ENCODE assay signal across 8 cellular contexts in the genomic region with DNA sequence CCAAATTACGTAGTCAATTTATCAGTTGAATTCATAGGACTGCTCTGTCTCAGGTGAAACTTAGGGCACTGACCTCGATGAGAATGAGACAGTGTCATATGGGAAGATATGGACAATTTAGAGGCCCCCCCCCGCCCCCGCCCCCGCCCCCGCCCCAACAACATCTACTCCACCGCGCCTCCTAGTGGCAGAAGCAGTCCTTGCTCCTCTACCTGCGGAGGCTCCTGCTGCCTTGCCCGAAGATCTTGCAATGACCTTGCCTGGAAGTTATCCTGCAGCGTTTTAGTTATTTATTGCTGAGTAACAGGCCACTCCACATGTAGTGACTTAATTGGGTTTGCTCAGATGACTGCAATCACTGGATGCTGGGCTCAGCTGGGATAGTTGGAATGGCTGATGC. TPM values are rescaled to one million over a fixed set of nuclear protein-coding genes. Genes with fewer than 3 reads are reported as not detected.
DNase-seq lines count a peak whose midpoint lies in the region; ATAC-seq, FAIRE-seq and TF ChIP-seq lines count a peak whose summit lies in the region.
"Had no signal": no experiment of that assay in that cellular context is flagged by ENCODE, and none has a peak within 500 bp of the region (broad histone marks: within the 10 kb centered on the region; RNA-seq: fewer than 3 reads in every experiment).

No MANE protein-coding gene starts in this region.

- BruUV-seq in HepG2 (replicated peaks; lab: Mats Ljungman, UMichigan): no TSS peak

- H3K9me3 ChIP-seq in SK-N-SH (no peaks in the 10 kb centered on the region), HepG2 (ENCODE audit: low read length) (no peaks in the 10 kb centered on the region)

- CTCF ChIA-PET in SK-N-SH (lab: Yijun Ruan, JAX) (interaction anchor here (0.6 to 4.8 kb wide), 26 partner anchors 8 to 222 kb away, joined by 3 to 45 read pairs (median 4); partner anchors contain the start of gene SERPINH1), HepG2 (lab: Yijun Ruan, JAX; ENCODE audit: low intra/inter-chr PET ratio, low total read pairs) (interaction anchor here (1.7 to 2.8 kb wide), 2 partner anchors 30 kb away, joined by 13 to 16 read pairs; no protein-coding TSS in a partner anchor)

- in situ Hi-C loops in astrocyte of the cerebellum (cut with HindIII; ENCODE audit: low sequenced_read_pairs): no loop called here
- in situ Hi-C loops in HepG2 (cut with HindIII; ENCODE audit: extremely low pct_ligation_motif_present, low pct_unique_long_range_greater_than_20kb): loop anchor here (5.0 kb wide), 1 partner anchor 35 kb away; no protein-coding TSS in a partner anchor

- peak; percentile 34 for TF ChIP-seq RAD21 in SK-N-SH (IDR thresholded peaks at IDR 0.05; ENCODE audit: low read length)
- TF ChIP-seq RAD21 in HepG2 (CRISPR knock-in tag; IDR thresholded peaks at IDR 0.05): no peak

- H3K4me2 ChIP-seq in SK-N-SH: no peak overlapping the region
- no peak overlapping the region for H3K4me2 ChIP-seq in HepG2 (ENCODE audit: low read depth, low read length)

- no peaks in the 10 kb centered on the region for H3F3A ChIP-seq in SK-N-SH (replicated peaks; ENCODE audit: insufficient read depth)

- TF ChIP-seq EP300 in SK-N-SH (IDR thresholded peaks at IDR 0.05; ENCODE audit: borderline replicate concordance in 1 of 2, low read depth in 1 of 2, low read length in 1 of 2) (no peak), HepG2 (IDR thresholded peaks at IDR 0.05; ENCODE audit: low read depth in 2 of 2, low read length in 2 of 2) (no peak), HepG2 (CRISPR knock-in tag; IDR thresholded peaks at IDR 0.05; ENCODE audit: borderline replicate concordance) (no peak)

- intact Hi-C loops in HepG2 (cut with micrococcal nuclease; ENCODE audit: unreplicated experiment): loop anchor here (1.0 kb wide), 1 partner anchor 30 kb away; no protein-coding TSS in a partner anchor

- no peaks in the 10 kb centered on the region for H4K20me1 ChIP-seq in SK-N-SH (ENCODE audit: insufficient read depth)
- no peaks in the 10 kb centered on the region for H4K20me1 ChIP-seq in HepG2 (ENCODE audit: insufficient read depth, low read length)

- H3K4me3 ChIP-seq in GM12875 (ENCODE audit: low read depth, low read length): no peak overlapping the region
- H3K4me3 ChIP-seq in SK-N-SH (ENCODE audit: low read depth in 2 of 2, low read length in 1 of 2): no peak overlapping the region
- H3K4me3 ChIP-seq in astrocyte of the cerebellum (ENCODE audit: low read depth, low read length): no peak overlapping the region
- no peak overlapping the region for H3K4me3 ChIP-seq in HepG2 (replicated peaks in 1 of 3; ENCODE audit: insufficient read depth in 1 of 3, low read depth in 2 of 3, low read length in 3 of 3)
- H3K4me3 ChIP-seq: skin epidermis had no signal

- no peaks in the 10 kb centered on the region for H3K27me3 ChIP-seq in SK-N-SH (ENCODE audit: insufficient read depth)
- peaks cover 0 to 4% of the 10 kb centered on the region in 2 experiments; a peak in 1 of 5 replicates for H3K27me3 ChIP-seq in HepG2 (ENCODE audit: control insufficient read depth in 1 of 2, insufficient read depth in 2 of 2, low read length in 2 of 2)

- H3K9ac ChIP-seq in SK-N-SH (no peak overlapping the region), HepG2 (ENCODE audit: insufficient read depth, low read depth, low read length) (no peak overlapping the region)

- peaks cover under 1 to 7% of the 10 kb centered on the region in 2 experiments; a peak in 2 of 4 replicates for H3K4me1 ChIP-seq in SK-N-SH (ENCODE audit: control insufficient read depth in 1 of 2, insufficient read depth in 2 of 2, low read depth in 1 of 2, low read length in 1 of 2)
- H3K4me1 ChIP-seq in HepG2 (ENCODE audit: insufficient read depth, low read length): peaks cover 7% of the 10 kb centered on the region; the same call in 1 of the 2 replicates

- no peak overlapping the region for H2AFZ ChIP-seq in SK-N-SH (ENCODE audit: low read depth)
- no peak overlapping the region for H2AFZ ChIP-seq in HepG2 (ENCODE audit: low read length)

- ATAC-seq in HepG2: peak; percentile 32
- no peak for ATAC-seq in HG02759 (IDR thresholded peaks at IDR 0.05; ENCODE audit: unreplicated experiment)

- 16% methylated on average over 11 of the region's 11 CpGs for WGBS in SK-N-SH (ENCODE audit: low lambda C conversion rate)
- WGBS in HepG2 (ENCODE audit: low lambda C conversion rate): 14% methylated on average over 11 of the region's 11 CpGs

- no peaks in the 10 kb centered on the region for H3K79me2 ChIP-seq in SK-N-SH (ENCODE audit: insufficient read depth)
- H3K79me2 ChIP-seq in HepG2 (ENCODE audit: insufficient read depth, low read length): no peaks in the 10 kb centered on the region

- DNase-seq in SK-N-SH: peak; percentile 84
- no peak for DNase-seq in astrocyte of the cerebellum (ENCODE audit: low read depth)
- no peak for DNase-seq in HepG2 (ENCODE audit: low spot score)
- peak; percentile 62 for DNase-seq in superior temporal gyrus (ENCODE audit: extremely low spot score)
- DNase-seq in NCI-H1694 (lab: John Stamatoyannopoulos, UW): no peak

- FAIRE-seq in HepG2 (lab: Jason Lieb, UNC): no peak

- no peak for TF ChIP-seq POLR2A in HepG2 (IDR thresholded peaks at IDR 0.05; ENCODE audit: insufficient read depth in 1 of 2, low read depth in 2 of 2, low read length in 2 of 2)

- TF ChIP-seq CTCF in GM12875 (IDR thresholded peaks at IDR 0.05; ENCODE audit: borderline replicate concordance, insufficient read depth, low read depth, low read length) (peak; percentile 49; the same call in 1 of the 2 replicates), SK-N-SH (IDR thresholded peaks at IDR 0.05) (peak; percentile 59), astrocyte of the cerebellum (IDR thresholded peaks at IDR 0.05; ENCODE audit: low read depth, low read length, missing control alignments) (peak; percentile 50), HepG2 (CRISPR knock-in tag; IDR thresholded peaks at IDR 0.05) (peak; percentile 65)

- peaks cover 6 to 20% of the 10 kb centered on the region in 2 experiments for H3K36me3 ChIP-seq in SK-N-SH (replicated peaks in 1 of 2; ENCODE audit: control insufficient read depth in 1 of 2, insufficient read depth in 2 of 2, low read length in 1 of 2)
- H3K36me3 ChIP-seq in HepG2 (replicated peaks in 1 of 2; ENCODE audit: control insufficient read depth in 1 of 2, insufficient read depth in 2 of 2, low read length in 2 of 2): peaks cover 1 to 3% of the 10 kb centered on the region in 2 experiments; a peak in 2 of 5 replicates

- no peaks in the 10 kb centered on the region for H3K9me2 ChIP-seq in SK-N-SH

- POLR2A ChIA-PET in SK-N-SH (lab: Yijun Ruan, JAX): interaction anchor here (0.6 to 4.3 kb wide), 5 partner anchors 16 to 90 kb away, joined by 3 to 21 read pairs (median 3); partner anchors contain the start of gene SERPINH1
- POLR2A ChIA-PET in HepG2 (lab: Yijun Ruan, JAX): interaction anchor here (1.0 to 1.9 kb wide), 2 partner anchors 11 to 15 kb away, joined by 3 to 5 read pairs; partner anchors contain the start of gene SERPINH1

- peak overlapping the region in 1 of 2 experiments; percentile 23; a peak in 1 of 4 replicates for H3K27ac ChIP-seq in SK-N-SH (ENCODE audit: low read depth in 2 of 2, low read length in 1 of 2)
- H3K27ac ChIP-seq in HepG2 (ENCODE audit: extremely low read length, insufficient read depth, low read length): no peak overlapping the region

RNA-seq across cellular contexts. Expression of gene SERPINH1, which starts 15.1 kb away (rescaled TPM):
- polyA plus RNA-seq in SK-N-SH (2012; rRNA removed) (221 and 293 TPM in 2 replicates), HepG2 (2011; rRNA removed) (83.6 and 101 TPM in 2 replicates)
- polyA plus RNA-seq in SK-N-SH (2012; cell fraction: cytosol; rRNA removed): 145 and 210 TPM in 2 replicates
- 282 and 307 TPM in 2 replicates for polyA plus RNA-seq in SK-N-SH (2012; cell fraction: nucleus; rRNA removed)
- 31.3 and 83.8 TPM in 2 replicates for total RNA-seq in HepG2 (2016; rRNA removed; fragmentation: Illumina TruSeq; extraction: Trizol)
- 10.9 and 11.9 TPM in 2 replicates for total RNA-seq in HepG2 (2016; cell fraction: cytosol; rRNA removed; fragmentation: Illumina TruSeq; extraction: Trizol; ENCODE audit: low read depth)
- 27.2 and 84.9 TPM in 2 replicates for total RNA-seq in HepG2 (2016; cell fraction: insoluble cytoplasmic fraction; rRNA removed; fragmentation: Illumina TruSeq; extraction: Trizol)
- 21.3 and 21.4 TPM in 2 replicates for total RNA-seq in HepG2 (2016; cell fraction: membrane; rRNA removed; fragmentation: Illumina TruSeq; extraction: Trizol)
- 63.4 and 80.5 TPM in 2 replicates for total RNA-seq in HepG2 (2016; cell fraction: nucleus; rRNA removed; fragmentation: Illumina TruSeq; extraction: Trizol)
- polyA plus RNA-seq in HepG2 (2011; cell fraction: cytosol; rRNA removed): 50.5 and 96.5 TPM in 2 replicates
- 91.5 and 110 TPM in 2 replicates for polyA plus RNA-seq in HepG2 (2011; cell fraction: nucleus; rRNA removed)
- 46.1 and 57.3 TPM in 2 replicates for polyA plus RNA-seq in HepG2 (2012)
- 8.9 and 11.1 TPM in 2 replicates for polyA plus RNA-seq in HepG2 (2016; cell fraction: cytosol; fragmentation: Illumina TruSeq; extraction: Trizol; ENCODE audit: low read depth)
- polyA plus RNA-seq in HepG2 (2016; cell fraction: insoluble cytoplasmic fraction; fragmentation: Illumina TruSeq; extraction: Trizol; ENCODE audit: low read depth): 30.8 and 35.3 TPM in 2 replicates
- polyA plus RNA-seq in HepG2 (2016; cell fraction: membrane; fragmentation: Illumina TruSeq; extraction: Trizol; ENCODE audit: low read depth): 15.5 and 16.1 TPM in 2 replicates
- polyA plus RNA-seq in HepG2 (2016; cell fraction: nucleus; fragmentation: Illumina TruSeq; extraction: Trizol; ENCODE audit: insufficient read depth, low read depth): 114 and 127 TPM in 2 replicates
- 129 and 168 TPM in 2 replicates for polyA minus RNA-seq in HepG2 (2011; rRNA and poly(A)+ RNA removed; ENCODE audit: low replicate concordance)
- 52.3 and 73.2 TPM in 2 replicates for polyA minus RNA-seq in HepG2 (2011; cell fraction: cytosol; rRNA and poly(A)+ RNA removed)
- 20.1 and 27.8 TPM in 2 replicates for polyA minus RNA-seq in HepG2 (2011; cell fraction: nucleus; rRNA and poly(A)+ RNA removed)

RNA-seq across cellular contexts. Expression of gene GDPD5, which starts 51.5 kb away (rescaled TPM):
- polyA plus RNA-seq in SK-N-SH (2012; rRNA removed) (1.6 and 2.2 TPM in 2 replicates), HepG2 (2011; rRNA removed) (55.0 and 55.2 TPM in 2 replicates)
- polyA plus RNA-seq in SK-N-SH (2012; cell fraction: cytosol; rRNA removed): 0.55 and 0.97 TPM in 2 replicates
- polyA plus RNA-seq in SK-N-SH (2012; cell fraction: nucleus; rRNA removed): 5.5 and 7.6 TPM in 2 replicates
- total RNA-seq in HepG2 (2016; rRNA removed; fragmentation: Illumina TruSeq; extraction: Trizol): 35.8 and 67.5 TPM in 2 replicates
- total RNA-seq in HepG2 (2016; cell fraction: cytosol; rRNA removed; fragmentation: Illumina TruSeq; extraction: Trizol; ENCODE audit: low read depth): 24.1 and 26.9 TPM in 2 replicates
- 31.0 and 63.9 TPM in 2 replicates for total RNA-seq in HepG2 (2016; cell fraction: insoluble cytoplasmic fraction; rRNA removed; fragmentation: Illumina TruSeq; extraction: Trizol)
- 48.4 and 52.8 TPM in 2 replicates for total RNA-seq in HepG2 (2016; cell fraction: membrane; rRNA removed; fragmentation: Illumina TruSeq; extraction: Trizol)
- 82.9 and 86.5 TPM in 2 replicates for total RNA-seq in HepG2 (2016; cell fraction: nucleus; rRNA removed; fragmentation: Illumina TruSeq; extraction: Trizol)
- 19.4 and 33.8 TPM in 2 replicates for polyA plus RNA-seq in HepG2 (2011; cell fraction: cytosol; rRNA removed)
- 229 and 337 TPM in 2 replicates for polyA plus RNA-seq in HepG2 (2011; cell fraction: nucleus; rRNA removed)
- 36.3 and 37.7 TPM in 2 replicates for polyA plus RNA-seq in HepG2 (2012)
- polyA plus RNA-seq in HepG2 (2016; cell fraction: cytosol; fragmentation: Illumina TruSeq; extraction: Trizol; ENCODE audit: low read depth): 14.1 and 14.2 TPM in 2 replicates
- polyA plus RNA-seq in HepG2 (2016; cell fraction: insoluble cytoplasmic fraction; fragmentation: Illumina TruSeq; extraction: Trizol; ENCODE audit: low read depth): 33.8 and 39.1 TPM in 2 replicates
- 33.4 and 35.7 TPM in 2 replicates for polyA plus RNA-seq in HepG2 (2016; cell fraction: membrane; fragmentation: Illumina TruSeq; extraction: Trizol; ENCODE audit: low read depth)
- polyA plus RNA-seq in HepG2 (2016; cell fraction: nucleus; fragmentation: Illumina TruSeq; extraction: Trizol; ENCODE audit: insufficient read depth, low read depth): 217 and 242 TPM in 2 replicates
- polyA minus RNA-seq in HepG2 (2011; rRNA and poly(A)+ RNA removed; ENCODE audit: low replicate concordance): 39.6 and 88.9 TPM in 2 replicates
- 23.0 and 24.3 TPM in 2 replicates for polyA minus RNA-seq in HepG2 (2011; cell fraction: cytosol; rRNA and poly(A)+ RNA removed)
- 51.5 and 67.3 TPM in 2 replicates for polyA minus RNA-seq in HepG2 (2011; cell fraction: nucleus; rRNA and poly(A)+ RNA removed)

Comparison
In these comparisons a context has a peak if more than half of its experiments do, and no peak if none do; other contexts are left out.
1. DNase-seq: peak in SK-N-SH (single experiment) and superior temporal gyrus (single experiment); none in astrocyte of the cerebellum (single experiment), HepG2 (single experiment) and NCI-H1694 (single experiment).
2. Peak in every context shown above with its lines, with median percentiles within 50 percentile points of each other: CTCF ChIP-seq.